8 cellular contexts compared by ENCODE assay signal in genomic region chr15:89087830-89088604, GRCh38. TPM values are rescaled to one million over a fixed set of nuclear protein-coding genes. Genes with fewer than 3 reads are reported as not detected.
A peak's percentile ranks its signal among the peaks of the same experiment; 100 is the strongest.
DNase-seq lines count a peak whose midpoint lies in the region; ATAC-seq and TF ChIP-seq lines count a peak whose summit lies in the region.

A gene with protein sequence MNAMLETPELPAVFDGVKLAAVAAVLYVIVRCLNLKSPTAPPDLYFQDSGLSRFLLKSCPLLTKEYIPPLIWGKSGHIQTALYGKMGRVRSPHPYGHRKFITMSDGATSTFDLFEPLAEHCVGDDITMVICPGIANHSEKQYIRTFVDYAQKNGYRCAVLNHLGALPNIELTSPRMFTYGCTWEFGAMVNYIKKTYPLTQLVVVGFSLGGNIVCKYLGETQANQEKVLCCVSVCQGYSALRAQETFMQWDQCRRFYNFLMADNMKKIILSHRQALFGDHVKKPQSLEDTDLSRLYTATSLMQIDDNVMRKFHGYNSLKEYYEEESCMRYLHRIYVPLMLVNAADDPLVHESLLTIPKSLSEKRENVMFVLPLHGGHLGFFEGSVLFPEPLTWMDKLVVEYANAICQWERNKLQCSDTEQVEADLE (plus strand): TSS chr15:89088456. CDS start chr15:89116328, 27,872 bp downstream.

- WGBS in gastroesophageal sphincter (ENCODE audit: low coverage in 1 of 2), 2 donors, result 0% methylated on average over 7 to 20 of the region's 51 CpGs
- under 1% methylated on average over 40 of the region's 51 CpGs for WGBS in suprapubic skin

- H3K27ac ChIP-seq in SK-N-MC, result no peak within 1 kb of the TSS
- H3K27ac ChIP-seq in gastroesophageal sphincter, result peak within 1 kb of the TSS; percentile 94 to 98 (median 96)
- peak within 1 kb of the TSS; percentile 93 for H3K27ac ChIP-seq in suprapubic skin

- peaks cover 0 to 78% (median 24%) of the 10 kb centered on the region in 3 donors for H3K4me1 ChIP-seq in gastroesophageal sphincter
- peaks cover 52% of the 10 kb centered on the region for H3K4me1 ChIP-seq in suprapubic skin

- H3K9me3 ChIP-seq in SK-N-MC (ENCODE audit: low read depth, low read length) (no peaks in the 10 kb centered on the region), gastroesophageal sphincter (no peaks in the 10 kb centered on the region), suprapubic skin (no peaks in the 10 kb centered on the region)

- peak within 1 kb of the TSS; percentile 79; the same call in 1 of the 2 replicates for H3K27ac Mint-ChIP-seq in HFFc6
- H3K27ac Mint-ChIP-seq in activated naive CD4-positive, alpha-beta T cell treated with anti-CD3 and anti-CD28 coated beads, Interleukin-2, amount 10 ng/mL, durations not matched to agents 7 days and 5 days, result peak within 1 kb of the TSS; percentile 78

- H3K4me1 Mint-ChIP-seq in HFFc6 (ENCODE audit: low read depth), result peaks cover 59% of the 10 kb centered on the region
- H3K4me1 Mint-ChIP-seq in activated naive CD4-positive, alpha-beta T cell treated with anti-CD3 and anti-CD28 coated beads, Interleukin-2, amount 10 ng/mL, durations not matched to agents 7 days and 5 days, result peaks cover 35% of the 10 kb centered on the region

- H3K36me3 Mint-ChIP-seq in HFFc6 (ENCODE audit: low read depth), result no peaks in the 10 kb centered on the region
- peaks cover 5% of the 10 kb centered on the region for H3K36me3 Mint-ChIP-seq in activated naive CD4-positive, alpha-beta T cell treated with anti-CD3 and anti-CD28 coated beads, Interleukin-2, amount 10 ng/mL, durations not matched to agents 7 days and 5 days

- H3K9ac ChIP-seq in SK-N-MC (ENCODE audit: insufficient read length), result peak within 1 kb of the TSS; percentile 82

- H3K27me3 ChIP-seq in gastroesophageal sphincter (no peaks in the 10 kb centered on the region), suprapubic skin (no peaks in the 10 kb centered on the region)

- CTCF ChIA-PET in activated naive CD4-positive, alpha-beta T cell treated with anti-CD3 and anti-CD28 coated beads, Interleukin-2, amount 10 ng/mL, durations not matched to agents 7 days and 5 days (lab: Charles Lee), result interaction anchor here (0.9 to 5.8 kb wide), 6 partner anchors 8 to 90 kb away, joined by 3 to 35 read pairs (median 6); no protein-coding TSS in a partner anchor

- H3K27me3 Mint-ChIP-seq in HFFc6 (ENCODE audit: insufficient read depth), result no peaks in the 10 kb centered on the region; the same call in 1 of the 2 replicates
- H3K27me3 Mint-ChIP-seq in activated naive CD4-positive, alpha-beta T cell treated with anti-CD3 and anti-CD28 coated beads, Interleukin-2, amount 10 ng/mL, durations not matched to agents 7 days and 5 days, result peaks cover 3% of the 10 kb centered on the region

- TF ChIP-seq POLR2A in NB4 (IDR thresholded peaks at IDR 0.05; ENCODE audit: extremely low read depth, insufficient read length) (peak; percentile 65), gastroesophageal sphincter (IDR thresholded peaks at IDR 0.05) (peak; percentile 90 to 92), suprapubic skin (IDR thresholded peaks at IDR 0.05) (peak; percentile 45 to 80)

- peak; percentile 98 for ATAC-seq in gastroesophageal sphincter

- DNase-seq in GM04503 (ENCODE audit: low read depth) (peak; percentile 100), HFFc6 (peak; percentile 100), NB4 (ENCODE audit: low read depth) (peak; percentile 100), SK-N-MC (ENCODE audit: low read depth, low spot score) (peak; percentile 99), nucleus accumbens (lab: John Stamatoyannopoulos, UW) (peak; percentile 90 to 100 (median 99)), suprapubic skin (ENCODE audit: low spot score in 2 of 2) (peak; percentile 99)
- peak; percentile 98 for DNase-seq in activated naive CD4-positive, alpha-beta T cell treated with anti-CD3 and anti-CD28 coated beads, Interleukin-2, amount 10 ng/mL, durations not matched to agents 7 days and 5 days

- H3K4me3 ChIP-seq in NB4 (ENCODE audit: low read depth, low read length) (peak within 1 kb of the TSS; percentile 77), SK-N-MC (peak within 1 kb of the TSS; percentile 95), gastroesophageal sphincter (peak within 1 kb of the TSS; percentile 79 to 95), suprapubic skin (peak within 1 kb of the TSS; percentile 89)

- H3K36me3 ChIP-seq in SK-N-MC (ENCODE audit: insufficient read depth, low read length), result no peaks in the 10 kb centered on the region
- H3K36me3 ChIP-seq in gastroesophageal sphincter, result no peaks in the 10 kb centered on the region
- H3K36me3 ChIP-seq in suprapubic skin, result no peaks in the 10 kb centered on the region

- no peak within 1 kb of the TSS for H3K4me3 Mint-ChIP-seq in HFFc6
- no peak within 1 kb of the TSS for H3K4me3 Mint-ChIP-seq in activated naive CD4-positive, alpha-beta T cell treated with anti-CD3 and anti-CD28 coated beads, Interleukin-2, amount 10 ng/mL, durations not matched to agents 7 days and 5 days

- TF ChIP-seq CTCF in HFFc6 (IDR thresholded peaks at IDR 0.05), result no peak
- no peak for TF ChIP-seq CTCF in NB4 (IDR thresholded peaks at IDR 0.05; ENCODE audit: low read depth, low read length)
- no peak for TF ChIP-seq CTCF in gastroesophageal sphincter (IDR thresholded peaks at IDR 0.05)
- no peak for TF ChIP-seq CTCF in suprapubic skin (IDR thresholded peaks at IDR 0.05)

- TF ChIP-seq EP300 in gastroesophageal sphincter (IDR thresholded peaks at IDR 0.05) (no peak), suprapubic skin (IDR thresholded peaks at IDR 0.05) (no peak)

- no peaks in the 10 kb centered on the region for H3K9me3 Mint-ChIP-seq in HFFc6
- H3K9me3 Mint-ChIP-seq in activated naive CD4-positive, alpha-beta T cell treated with anti-CD3 and anti-CD28 coated beads, Interleukin-2, amount 10 ng/mL, durations not matched to agents 7 days and 5 days, result no peaks in the 10 kb centered on the region

RNA-seq across cellular contexts. Expression of the gene that starts here (rescaled TPM):
- 10 to 100 TPM; 43.1 to 63.5 (median 51.8) TPM for total RNA-seq in HFFc6 (2021; fragmentation: NEBNext Ultra II Directional; extraction: Animal tissue kit (Norgen Biotek cat#: 25700))
- total RNA-seq in gastroesophageal sphincter (100 to 1,000 TPM in 1 of 4 donors, 10 to 100 TPM in 3; 54.6 to 108 (median 75.9) TPM), suprapubic skin (10 to 100 TPM; 38.0 to 78.0 (median 63.2) TPM)
